ENCODE assay signal across 9 cellular contexts in genomic region chr1:12406218-12407021, GRCh38.
DNase-seq lines count a peak whose midpoint lies in the region; ATAC-seq, FAIRE-seq and TF ChIP-seq lines count a peak whose summit lies in the region.
"Had no signal": no experiment of that assay in that cellular context is flagged by ENCODE, and none has a peak within 500 bp of the region (broad histone marks: within the 10 kb centered on the region; RNA-seq: fewer than 3 reads in every experiment).

No MANE protein-coding gene starts in this region.

- TF ChIP-seq POLR2A in NB4 (IDR thresholded peaks at IDR 0.05; ENCODE audit: extremely low read depth, insufficient read length), result no peak

- no peak for FAIRE-seq in HTR-8/SVneo (lab: Jason Lieb, UNC)

- H3K27ac ChIP-seq in layer of hippocampus (ENCODE audit: low read depth, low read length), result peak overlapping the region; percentile 49

- H3K27me3 Mint-ChIP-seq in stimulated activated memory B cell treated with anti-CD40 and anti-IgM and Interleukin-4, amounts not matched to agents 10 μg/mL and 1 μg/mL and 100 μg/mL, for 72 hours, result no peaks in the 10 kb centered on the region

- TF ChIP-seq CTCF in NB4 (IDR thresholded peaks at IDR 0.05; ENCODE audit: low read depth, low read length) (no peak), cardiac fibroblast (IDR thresholded peaks at IDR 0.05; ENCODE audit: low read depth, low read length) (no peak)

- H3K4me3 ChIP-seq in NB4 (ENCODE audit: low read depth, low read length) (no peak overlapping the region), cardiac fibroblast (replicated peaks in 1 of 2; ENCODE audit: low read depth in 2 of 2, low read length in 2 of 2) (no peak overlapping the region)

- ATAC-seq in stimulated activated memory B cell treated with anti-CD40 and anti-IgM and Interleukin-4, amounts not matched to agents 10 μg/mL and 1 μg/mL and 100 μg/mL, for 72 hours, result no peak
- ATAC-seq in HG03439 (IDR thresholded peaks at IDR 0.05; ENCODE audit: unreplicated experiment) (no peak), HG03139 (IDR thresholded peaks at IDR 0.05; ENCODE audit: unreplicated experiment) (no peak)

- peaks cover 6% of the 10 kb centered on the region for H3K4me1 Mint-ChIP-seq in stimulated activated memory B cell treated with anti-CD40 and anti-IgM and Interleukin-4, amounts not matched to agents 10 μg/mL and 1 μg/mL and 100 μg/mL, for 72 hours

- H3K9me3 Mint-ChIP-seq in stimulated activated memory B cell treated with anti-CD40 and anti-IgM and Interleukin-4, amounts not matched to agents 10 μg/mL and 1 μg/mL and 100 μg/mL, for 72 hours, result peaks cover 14% of the 10 kb centered on the region

- H3K27me3 ChIP-seq in layer of hippocampus (ENCODE audit: control insufficient read depth, insufficient read depth, low read length), result no peaks in the 10 kb centered on the region

- peaks cover 64% of the 10 kb centered on the region for H3K36me3 Mint-ChIP-seq in stimulated activated memory B cell treated with anti-CD40 and anti-IgM and Interleukin-4, amounts not matched to agents 10 μg/mL and 1 μg/mL and 100 μg/mL, for 72 hours

- DNase-seq in NB4 (ENCODE audit: low read depth) (peak; percentile 66), cardiac fibroblast (ENCODE audit: low read depth in 2 of 2) (peak; percentile 18 to 68), HTR-8/SVneo (ENCODE audit: insufficient read length, low spot score) (no peak)
- DNase-seq in stimulated activated CD4-positive, alpha-beta T cell treated with anti-CD3 and anti-CD28 coated beads, Interleukin-2, amount 100 ng/mL, for 48 hours, result no peak
- DNase-seq: activated CD4-positive, alpha-beta T cell treated with anti-CD3 and anti-CD28 coated beads, Interleukin-2, amount 50 U/mL, for 4 hours had no signal

- peak overlapping the region; percentile 14 for H3K27ac Mint-ChIP-seq in stimulated activated memory B cell treated with anti-CD40 and anti-IgM and Interleukin-4, amounts not matched to agents 10 μg/mL and 1 μg/mL and 100 μg/mL, for 72 hours

- no peak overlapping the region for H3K4me3 Mint-ChIP-seq in stimulated activated memory B cell treated with anti-CD40 and anti-IgM and Interleukin-4, amounts not matched to agents 10 μg/mL and 1 μg/mL and 100 μg/mL, for 72 hours

Comparison
In these comparisons a context has a peak if more than half of its experiments do, and no peak if none do; other contexts are left out.
1. DNase-seq: peak in NB4 (single experiment) and cardiac fibroblast (2 of 2); none in HTR-8/SVneo (single experiment) and stimulated activated CD4-positive, alpha-beta T cell treated with anti-CD3 and anti-CD28 coated beads, Interleukin-2, amount 100 ng/mL, for 48 hours (0 of 2).